ENCODE assay signal across 30 cellular contexts in genomic region chr15:46251873-46252272, GRCh38.
DNase-seq lines count a peak whose midpoint lies in the region; ATAC-seq, FAIRE-seq and TF ChIP-seq lines count a peak whose summit lies in the region.
"Had no signal": no experiment of that assay in that cellular context is flagged by ENCODE, and none has a peak within 500 bp of the region (broad histone marks: within the 10 kb centered on the region; RNA-seq: fewer than 3 reads in every experiment).

No MANE protein-coding gene starts in this region.

- H3K36me3 Mint-ChIP-seq in naive thymus-derived CD8-positive, alpha-beta T cell = no peaks in the 10 kb centered on the region
- H3K36me3 Mint-ChIP-seq: activated naive CD4-positive, alpha-beta T cell treated with anti-CD3 and anti-CD28 coated beads, Interleukin-2, amount 10 ng/mL, durations not matched to agents 7 days and 5 days; CD4-positive, alpha-beta memory T cell had no signal

- peaks cover 0 to 3% (median 0%) of the 10 kb centered on the region in 5 donors for H3K27me3 Mint-ChIP-seq in naive thymus-derived CD8-positive, alpha-beta T cell
- H3K27me3 Mint-ChIP-seq: activated B cell treated with CpG ODN at 0.5 μM for 24 hours; activated naive CD4-positive, alpha-beta T cell treated with anti-CD3 and anti-CD28 coated beads, Interleukin-2, amount 10 ng/mL, durations not matched to agents 7 days and 5 days; CD4-positive, alpha-beta memory T cell had no signal

- H3K27ac Mint-ChIP-seq in naive thymus-derived CD8-positive, alpha-beta T cell = no peak overlapping the region
- H3K27ac Mint-ChIP-seq: activated B cell treated with CpG ODN at 0.5 μM for 24 hours; activated naive CD4-positive, alpha-beta T cell treated with anti-CD3 and anti-CD28 coated beads, Interleukin-2, amount 10 ng/mL, durations not matched to agents 7 days and 5 days; activated T-helper 1 cell treated with anti-CD3 and anti-CD28 coated beads, Interleukin-12 subunit alpha, Interleukin-12 subunit beta, Interleukin-2, Interleukin-4 antibody, amounts not matched to agents 30 ng/mL and 10 ng/mL and 1 ng/mL, durations not matched to agents 14 hours and 24 hours and 36 hours; CD4-positive, alpha-beta memory T cell had no signal

- no peaks in the 10 kb centered on the region for H3K4me1 Mint-ChIP-seq in naive thymus-derived CD8-positive, alpha-beta T cell
- H3K4me1 Mint-ChIP-seq: activated B cell treated with CpG ODN at 0.5 μM for 24 hours; activated naive CD4-positive, alpha-beta T cell treated with anti-CD3 and anti-CD28 coated beads, Interleukin-2, amount 10 ng/mL, durations not matched to agents 7 days and 5 days; CD4-positive, alpha-beta memory T cell had no signal

- H3K36me3 ChIP-seq in pancreas = no peaks in the 10 kb centered on the region
- H3K36me3 ChIP-seq: breast epithelium, gastroesophageal sphincter, right atrium auricular region, spleen, tibial artery had no signal

- ATAC-seq in pancreas = peak; percentile 70 to 88 (median 78)
- no peak for ATAC-seq in naive thymus-derived CD8-positive, alpha-beta T cell
- ATAC-seq in GM21528 (IDR thresholded peaks at IDR 0.05; ENCODE audit: low FRiP score, unreplicated experiment) = no peak
- ATAC-seq: gastroesophageal sphincter, left colon had no signal

- no peak for TF ChIP-seq CTCF in pancreas (IDR thresholded peaks at IDR 0.05)

- H3K27me3 ChIP-seq in pancreas = no peaks in the 10 kb centered on the region
- H3K27me3 ChIP-seq: breast epithelium, gastroesophageal sphincter, right atrium auricular region, spleen, tibial artery had no signal

- no peak for FAIRE-seq in pancreas (lab: Jason Lieb, UNC)
- FAIRE-seq: A204.1, endothelial cell of umbilical vein had no signal

- H3K27ac ChIP-seq in pancreas = no peak overlapping the region
- H3K27ac ChIP-seq: breast epithelium, gastroesophageal sphincter, GM23248, right atrium auricular region, spleen, tibial artery had no signal

- POLR2A ChIA-PET in naive thymus-derived CD8-positive, alpha-beta T cell (lab: Charles Lee) = no interaction called here

- peaks cover 0 to 10% (median 4%) of the 10 kb centered on the region in 3 donors for H3K4me1 ChIP-seq in pancreas
- H3K4me1 ChIP-seq: breast epithelium, gastroesophageal sphincter, right atrium auricular region, spleen, tibial artery had no signal

- no peak overlapping the region for H3K4me3 Mint-ChIP-seq in naive thymus-derived CD8-positive, alpha-beta T cell
- H3K4me3 Mint-ChIP-seq: activated B cell treated with CpG ODN at 0.5 μM for 24 hours; activated naive CD4-positive, alpha-beta T cell treated with anti-CD3 and anti-CD28 coated beads, Interleukin-2, amount 10 ng/mL, durations not matched to agents 7 days and 5 days; activated T-helper 1 cell treated with anti-CD3 and anti-CD28 coated beads, Interleukin-12 subunit alpha, Interleukin-12 subunit beta, Interleukin-2, Interleukin-4 antibody, amounts not matched to agents 30 ng/mL and 10 ng/mL and 1 ng/mL, durations not matched to agents 14 hours and 24 hours and 36 hours; CD4-positive, alpha-beta memory T cell had no signal

- DNase-seq in NCI-H2107 treated with DMSO at 0.1 percent for 48 hours (lab: John Stamatoyannopoulos, UW; ENCODE audit: unreplicated experiment) (peak; percentile 33), NCI-H2107 (lab: John Stamatoyannopoulos, UW) (no peak), NCI-H146 (lab: John Stamatoyannopoulos, UW) (peak; percentile 90), NCI-H345 treated with DMSO at 0.1 percent for 48 hours (lab: John Stamatoyannopoulos, UW; ENCODE audit: unreplicated experiment) (peak; percentile 3), pancreas (no peak), AG20443 (ENCODE audit: low spot score) (no peak)
- no peak for DNase-seq in naive thymus-derived CD8-positive, alpha-beta T cell
- DNase-seq: activated B cell treated with CpG ODN at 0.5 μM for 24 hours; activated CD4-positive, alpha-beta T cell treated with anti-CD3 and anti-CD28 coated beads, Interleukin-2, amount 50 U/mL, for 1 hour; activated naive CD4-positive, alpha-beta T cell treated with anti-CD3 and anti-CD28 coated beads, Interleukin-2, amount 10 ng/mL, durations not matched to agents 7 days and 5 days; AML-193; amygdala; CD4-positive, alpha-beta memory T cell; GF-D8; GM23248; hippocampal formation; left colon; mammary epithelial cell; NCI-H2227 treated with DMSO at 0.1 percent for 48 hours; SHP77; spleen; SW 1271; tibial artery had no signal

- no peaks in the 10 kb centered on the region for H3K9me3 ChIP-seq in pancreas
- H3K9me3 ChIP-seq: breast epithelium, gastroesophageal sphincter, right atrium auricular region, spleen, tibial artery had no signal

- intact Hi-C loops in pancreas (cut with DNase I) = no loop called here

- no peak overlapping the region for H3K4me3 ChIP-seq in pancreas
- H3K4me3 ChIP-seq: breast epithelium, gastroesophageal sphincter, GM23248, right atrium auricular region, spleen, tibial artery had no signal

- H3K9me3 Mint-ChIP-seq in naive thymus-derived CD8-positive, alpha-beta T cell = peaks cover 0 to 4% (median 0%) of the 10 kb centered on the region in 9 donors
- H3K9me3 Mint-ChIP-seq: activated B cell treated with CpG ODN at 0.5 μM for 24 hours; activated naive CD4-positive, alpha-beta T cell treated with anti-CD3 and anti-CD28 coated beads, Interleukin-2, amount 10 ng/mL, durations not matched to agents 7 days and 5 days; activated T-helper 1 cell treated with anti-CD3 and anti-CD28 coated beads, Interleukin-12 subunit alpha, Interleukin-12 subunit beta, Interleukin-2, Interleukin-4 antibody, amounts not matched to agents 30 ng/mL and 10 ng/mL and 1 ng/mL, durations not matched to agents 14 hours and 24 hours and 36 hours had no signal

- WGBS in pancreas, 2 donors = 17 to 25% methylated on average over 3 of the region's 3 CpGs

Comparison
In these comparisons a context has a peak if more than half of its experiments do, and no peak if none do; other contexts are left out.
1. DNase-seq: peak in NCI-H2107 treated with DMSO at 0.1 percent for 48 hours (single experiment), NCI-H146 (single experiment) and NCI-H345 treated with DMSO at 0.1 percent for 48 hours (single experiment); none in NCI-H2107 (single experiment), pancreas (0 of 6), AG20443 (single experiment) and naive thymus-derived CD8-positive, alpha-beta T cell (0 of 10).
2. ATAC-seq: peak in pancreas (4 of 4); none in naive thymus-derived CD8-positive, alpha-beta T cell (0 of 2) and GM21528 (single experiment).